In genomic region chr16:28210979-28211505, GRCh38 we compare ENCODE assay signal across 8 cellular contexts. TPM values are rescaled to one million over a fixed set of nuclear protein-coding genes. Genes with fewer than 3 reads are reported as not detected.
A peak's percentile ranks its signal among the peaks of the same experiment; 100 is the strongest.
DNase-seq lines count a peak whose midpoint lies in the region; ATAC-seq and TF ChIP-seq lines count a peak whose summit lies in the region.

No MANE protein-coding gene starts in this region.

- peak overlapping the region; percentile 51 for H3K27ac ChIP-seq in Karpas-422 (ENCODE audit: low read length)

- intact Hi-C loops in CD14-positive monocyte (cut with micrococcal nuclease) = loop anchor here (2.0 to 5.0 kb wide), 3 partner anchors 62 to 100 kb away; no protein-coding TSS in a partner anchor

- H3K9me3 ChIP-seq in Karpas-422 (ENCODE audit: low read length) = no peaks in the 10 kb centered on the region

- peaks cover 34% of the 10 kb centered on the region for H3K36me3 ChIP-seq in Karpas-422 (ENCODE audit: insufficient read depth, low read length)

- peaks cover 35% of the 10 kb centered on the region for H3K4me1 Mint-ChIP-seq in CD14-positive monocyte
- peaks cover 21% of the 10 kb centered on the region for H3K4me1 Mint-ChIP-seq in T-helper 2 cell treated with Interferon-gamma antibody and Interleukin-4, amounts not matched to agents 5 μg/mL and 100 μg/mL, for 36 hours (ENCODE audit: low read depth)

- peaks cover 11 to 21% of the 10 kb centered on the region in 2 donors for H3K36me3 Mint-ChIP-seq in CD14-positive monocyte
- H3K36me3 Mint-ChIP-seq in T-helper 2 cell treated with Interferon-gamma antibody and Interleukin-4, amounts not matched to agents 5 μg/mL and 100 μg/mL, for 36 hours (ENCODE audit: low read depth) = peaks cover 37% of the 10 kb centered on the region

- peaks cover 0 to 2% (median 0%) of the 10 kb centered on the region in 7 donors for H3K9me3 Mint-ChIP-seq in CD14-positive monocyte
- H3K9me3 Mint-ChIP-seq in T-helper 2 cell treated with Interferon-gamma antibody and Interleukin-4, amounts not matched to agents 5 μg/mL and 100 μg/mL, for 36 hours = peaks cover 4% of the 10 kb centered on the region

- peaks cover 55% of the 10 kb centered on the region for H3K79me2 ChIP-seq in Karpas-422 (ENCODE audit: low read length)

- ATAC-seq in GM19452 (IDR thresholded peaks at IDR 0.05; ENCODE audit: unreplicated experiment) = peak; percentile 41

- H3K27me3 Mint-ChIP-seq in CD14-positive monocyte (ENCODE audit: low read depth in 3 of 3) = no peaks in the 10 kb centered on the region
- no peaks in the 10 kb centered on the region for H3K27me3 Mint-ChIP-seq in T-helper 2 cell treated with Interferon-gamma antibody and Interleukin-4, amounts not matched to agents 5 μg/mL and 100 μg/mL, for 36 hours (ENCODE audit: low read depth)

- H3K4me3 ChIP-seq in Karpas-422 (ENCODE audit: low read length) (peak overlapping the region; percentile 91), astrocyte of the cerebellum (ENCODE audit: low read depth, low read length) (peak overlapping the region; percentile 83)

- DNase-seq in CD14-positive monocyte (ENCODE audit: low spot score) (peak; percentile 81), Karpas-422 (peak; percentile 82), astrocyte of the cerebellum (ENCODE audit: low read depth) (no peak), hepatic stellate cell (ENCODE audit: low spot score) (peak; percentile 82), renal cortical epithelial cell (ENCODE audit: low read depth) (peak; percentile 19), DMS114 treated with DMSO at 0.1 percent for 48 hours (lab: John Stamatoyannopoulos, UW; ENCODE audit: unreplicated experiment) (no peak)
- peak; percentile 65 for DNase-seq in T-helper 2 cell treated with Interferon-gamma antibody and Interleukin-4, amounts not matched to agents 5 μg/mL and 100 μg/mL, for 36 hours (ENCODE audit: low spot score)

- H3K27me3 ChIP-seq in Karpas-422 (ENCODE audit: low read length) = no peaks in the 10 kb centered on the region

- peak overlapping the region; percentile 78 to 92 (median 88) for H3K27ac Mint-ChIP-seq in CD14-positive monocyte
- peak overlapping the region; percentile 61 for H3K27ac Mint-ChIP-seq in T-helper 2 cell treated with Interferon-gamma antibody and Interleukin-4, amounts not matched to agents 5 μg/mL and 100 μg/mL, for 36 hours

- peak overlapping the region; percentile 94 for H3K4me2 ChIP-seq in Karpas-422 (ENCODE audit: low read depth, low read length, poor library complexity, severe bottlenecking)

- H3K9me2 ChIP-seq in Karpas-422 (replicated peaks; ENCODE audit: insufficient read depth, low read length) = no peaks in the 10 kb centered on the region

- H3K9ac ChIP-seq in Karpas-422 (ENCODE audit: low read length) = peak overlapping the region; percentile 89

- peak overlapping the region; percentile 92 to 94 for H3K4me3 Mint-ChIP-seq in CD14-positive monocyte
- peak overlapping the region; percentile 85 for H3K4me3 Mint-ChIP-seq in T-helper 2 cell treated with Interferon-gamma antibody and Interleukin-4, amounts not matched to agents 5 μg/mL and 100 μg/mL, for 36 hours

- TF ChIP-seq CTCF in CD14-positive monocyte (IDR thresholded peaks at IDR 0.05) (no peak), astrocyte of the cerebellum (IDR thresholded peaks at IDR 0.05; ENCODE audit: low read depth, low read length, missing control alignments) (no peak)

- in situ Hi-C loops in astrocyte of the cerebellum (cut with HindIII; ENCODE audit: low sequenced_read_pairs) = no loop called here

- peaks cover 40% of the 10 kb centered on the region for H3K4me1 ChIP-seq in Karpas-422 (ENCODE audit: low read length)

- no peak overlapping the region for H2AFZ ChIP-seq in Karpas-422 (ENCODE audit: low read length)

- H4K20me1 ChIP-seq in Karpas-422 (ENCODE audit: insufficient read depth, low read depth, low read length) = peaks cover 29% of the 10 kb centered on the region; the same call in 1 of the 2 replicates

RNA-seq across cellular contexts. Expression of gene XPO6, which starts 0.7 kb away (rescaled TPM):
- polyA plus RNA-seq in CD14-positive monocyte = 10 to 100 TPM; 35.7 to 38.3 TPM
- total RNA-seq in Karpas-422 (2014; rRNA removed; shearing (Covaris generic); ENCODE audit: low replicate concordance) = 136 and 158 TPM in 2 replicates
- total RNA-seq in renal cortical epithelial cell = 68.8 and 140 TPM in 2 replicates

Comparison
In these comparisons a context has a peak if more than half of its experiments do, and no peak if none do; other contexts are left out.
1. DNase-seq: peak in CD14-positive monocyte (single experiment), Karpas-422 (single experiment), T-helper 2 cell treated with Interferon-gamma antibody and Interleukin-4, amounts not matched to agents 5 μg/mL and 100 μg/mL, for 36 hours (single experiment), hepatic stellate cell (single experiment) and renal cortical epithelial cell (single experiment); none in astrocyte of the cerebellum (single experiment) and DMS114 treated with DMSO at 0.1 percent for 48 hours (single experiment).